1 cellular context compared by ENCODE assay signal in the genomic region with DNA sequence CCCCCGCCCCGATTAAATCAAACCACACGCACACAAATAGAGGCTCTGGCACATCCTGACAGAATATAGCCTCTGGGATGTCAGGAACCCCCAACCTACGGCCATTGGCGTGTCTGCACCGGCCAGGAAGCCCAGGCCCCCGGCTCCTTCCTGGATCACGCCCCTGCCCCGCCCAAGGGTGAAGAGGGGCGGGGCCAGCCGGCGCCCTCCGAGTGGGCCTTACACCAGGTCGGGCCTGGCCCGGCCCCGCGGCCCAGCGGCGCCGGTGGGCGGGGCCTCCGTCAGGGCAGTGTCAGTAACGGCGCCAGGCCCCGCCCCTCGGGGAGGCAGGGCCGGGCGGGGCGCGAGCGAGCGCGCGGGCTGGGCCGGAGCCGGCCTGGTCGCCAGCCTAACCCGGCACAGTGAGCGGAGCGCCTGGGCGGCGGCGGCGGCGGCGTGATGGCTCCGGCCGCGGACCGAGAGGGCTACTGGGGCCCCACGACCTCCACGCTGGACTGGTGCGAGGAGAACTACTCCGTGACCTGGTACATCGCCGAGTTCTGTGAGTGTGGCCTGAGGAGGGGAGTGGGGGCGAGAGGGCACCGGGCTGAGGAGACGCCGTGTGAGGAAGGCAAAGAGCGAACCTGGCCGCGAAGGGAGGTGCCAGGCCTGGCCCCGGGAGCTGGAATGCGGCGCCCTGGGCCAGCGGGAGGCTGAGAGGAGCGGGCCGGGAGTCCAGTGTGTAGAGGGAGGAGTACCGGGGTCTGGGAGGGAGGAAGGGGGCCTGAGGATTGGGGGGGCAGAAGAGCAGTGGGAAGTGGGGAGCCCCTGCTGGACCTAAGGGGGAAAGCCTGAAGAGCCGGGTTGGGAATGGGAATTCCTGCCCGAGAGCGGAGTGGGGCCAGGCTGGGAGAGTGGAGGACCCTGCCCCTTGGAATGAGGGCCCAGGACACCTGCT.
TF ChIP-seq lines count a peak whose summit lies in the region.

A gene (plus strand): TSS at position 380 of the 937 bp plus-strand sequence. CDS start 59 bp downstream, at position 439.

TF ChIP-seq in HepG2, 621 proteins besides CTCF, POLR2A, EP300 and RAD21 (continued from another document and continues in another):
- TF ChIP-seq, protein P1, sequence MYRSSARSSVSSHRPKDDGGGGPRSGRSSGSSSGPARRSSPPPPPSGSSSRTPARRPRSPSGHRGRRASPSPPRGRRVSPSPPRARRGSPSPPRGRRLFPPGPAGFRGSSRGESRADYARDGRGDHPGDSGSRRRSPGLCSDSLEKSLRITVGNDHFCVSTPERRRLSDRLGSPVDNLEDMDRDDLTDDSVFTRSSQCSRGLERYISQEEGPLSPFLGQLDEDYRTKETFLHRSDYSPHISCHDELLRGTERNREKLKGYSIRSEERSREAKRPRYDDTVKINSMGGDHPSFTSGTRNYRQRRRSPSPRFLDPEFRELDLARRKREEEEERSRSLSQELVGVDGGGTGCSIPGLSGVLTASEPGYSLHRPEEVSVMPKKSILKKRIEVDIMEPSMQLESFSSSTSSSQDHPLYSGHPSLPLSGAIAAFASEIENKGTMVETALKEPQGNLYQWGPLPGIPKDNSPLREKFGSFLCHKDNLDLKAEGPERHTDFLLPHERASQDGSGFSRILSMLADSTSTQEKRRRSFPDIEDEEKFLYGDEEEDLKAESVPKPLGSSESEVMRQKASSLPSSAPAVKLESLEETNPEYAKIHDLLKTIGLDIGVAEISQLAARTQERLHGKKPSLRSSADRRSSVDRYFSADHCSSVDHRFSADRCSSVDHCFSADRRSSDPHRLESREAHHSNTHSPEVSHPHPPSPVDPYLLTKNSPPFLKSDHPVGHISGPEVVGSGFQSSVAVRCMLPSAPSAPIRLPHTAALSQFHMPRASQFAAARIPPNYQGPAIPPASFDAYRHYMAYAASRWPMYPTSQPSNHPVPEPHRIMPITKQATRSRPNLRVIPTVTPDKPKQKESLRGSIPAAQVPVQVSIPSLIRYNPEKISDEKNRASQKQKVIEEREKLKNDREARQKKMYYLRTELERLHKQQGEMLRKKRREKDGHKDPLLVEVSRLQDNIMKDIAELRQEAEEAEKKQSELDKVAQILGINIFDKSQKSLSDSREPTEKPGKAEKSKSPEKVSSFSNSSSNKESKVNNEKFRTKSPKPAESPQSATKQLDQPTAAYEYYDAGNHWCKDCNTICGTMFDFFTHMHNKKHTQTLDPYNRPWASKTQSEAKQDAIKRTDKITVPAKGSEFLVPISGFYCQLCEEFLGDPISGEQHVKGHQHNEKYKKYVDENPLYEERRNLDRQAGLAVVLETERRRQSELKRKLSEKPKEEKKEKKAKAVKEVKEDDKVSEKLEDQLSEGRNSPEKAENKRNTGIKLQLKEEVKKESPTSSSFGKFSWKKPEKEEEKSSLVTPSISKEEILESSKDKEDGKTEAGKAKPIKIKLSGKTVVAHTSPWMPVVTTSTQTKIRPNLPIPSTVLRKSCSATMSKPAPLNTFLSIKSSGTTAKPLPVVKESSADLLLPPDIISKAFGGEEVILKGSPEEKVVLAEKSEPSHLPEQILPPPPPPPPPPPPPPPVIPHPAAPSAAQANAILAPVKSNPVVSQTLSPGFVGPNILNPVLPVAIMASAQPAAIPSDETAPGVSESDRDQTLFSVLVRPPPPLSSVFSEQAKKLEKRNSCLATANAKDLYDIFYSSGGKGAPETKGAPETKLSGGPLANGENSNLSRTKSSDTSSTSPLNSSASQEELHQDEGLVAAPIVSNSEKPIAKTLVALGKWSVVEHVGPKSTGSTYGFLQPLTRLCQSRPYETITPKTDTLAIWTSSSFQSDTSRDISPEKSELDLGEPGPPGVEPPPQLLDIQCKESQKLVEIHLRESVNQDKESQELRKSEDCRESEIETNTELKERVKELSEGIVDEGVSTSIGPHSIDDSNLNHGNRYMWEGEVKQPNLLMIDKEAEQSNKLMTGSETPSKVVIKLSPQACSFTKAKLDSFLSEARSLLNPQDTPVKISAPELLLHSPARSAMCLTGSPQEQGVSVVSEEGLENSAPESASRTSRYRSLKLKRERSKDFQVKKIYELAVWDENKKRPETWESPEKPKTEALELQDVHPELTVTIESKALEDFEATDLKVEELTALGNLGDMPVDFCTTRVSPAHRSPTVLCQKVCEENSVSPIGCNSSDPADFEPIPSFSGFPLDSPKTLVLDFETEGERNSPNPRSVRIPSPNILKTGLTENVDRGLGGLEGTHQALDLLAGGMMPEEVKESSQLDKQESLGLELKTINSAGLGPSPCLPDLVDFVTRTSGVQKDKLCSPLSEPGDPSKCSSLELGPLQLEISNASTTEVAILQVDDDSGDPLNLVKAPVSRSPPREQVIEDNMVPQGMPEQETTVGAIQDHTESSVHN (CRISPR knock-in tag; IDR thresholded peaks at IDR 0.05) = 0 out of 2 replicates have a peak, but pooled peaks have one; percentile 36
- TF ChIP-seq, protein P2, sequence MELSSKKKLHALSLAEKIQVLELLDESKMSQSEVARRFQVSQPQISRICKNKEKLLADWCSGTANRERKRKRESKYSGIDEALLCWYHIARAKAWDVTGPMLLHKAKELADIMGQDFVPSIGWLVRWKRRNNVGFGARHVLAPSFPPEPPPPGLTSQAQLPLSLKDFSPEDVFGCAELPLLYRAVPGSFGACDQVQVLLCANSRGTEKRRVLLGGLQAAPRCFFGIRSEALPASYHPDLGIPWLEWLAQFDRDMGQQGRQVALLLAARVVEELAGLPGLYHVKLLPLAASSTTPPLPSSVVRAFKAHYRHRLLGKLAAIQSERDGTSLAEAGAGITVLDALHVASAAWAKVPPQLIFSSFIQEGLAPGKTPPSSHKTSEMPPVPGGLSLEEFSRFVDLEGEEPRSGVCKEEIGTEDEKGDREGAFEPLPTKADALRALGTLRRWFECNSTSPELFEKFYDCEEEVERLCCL (CRISPR knock-in tag; IDR thresholded peaks at IDR 0.05; ENCODE audit: borderline replicate concordance) = no peak
- TF ChIP-seq ZKSCAN8 (CRISPR knock-in tag; IDR thresholded peaks at IDR 0.05; ENCODE audit: borderline replicate concordance) = no peak
- peak; percentile 38 for TF ChIP-seq ZMYM4 (CRISPR knock-in tag; IDR thresholded peaks at IDR 0.05)
- no peak for TF ChIP-seq ZFP62 (CRISPR knock-in tag; IDR thresholded peaks at IDR 0.05)
- TF ChIP-seq ZNF772 (CRISPR knock-in tag; IDR thresholded peaks at IDR 0.05) = no peak
- TF ChIP-seq SSRP1 (CRISPR knock-in tag; IDR thresholded peaks at IDR 0.05) = no peak
- no peak for TF ChIP-seq ZNF382 (CRISPR knock-in tag; IDR thresholded peaks at IDR 0.05; ENCODE audit: borderline replicate concordance)
- peak; percentile 51; the same call in 1 of the 2 replicates for TF ChIP-seq ZFP90 (CRISPR knock-in tag; IDR thresholded peaks at IDR 0.05; ENCODE audit: borderline replicate concordance)
- no peak for TF ChIP-seq ZNF350 (CRISPR knock-in tag; IDR thresholded peaks at IDR 0.05; ENCODE audit: borderline replicate concordance, low read depth)
- TF ChIP-seq, protein P3, sequence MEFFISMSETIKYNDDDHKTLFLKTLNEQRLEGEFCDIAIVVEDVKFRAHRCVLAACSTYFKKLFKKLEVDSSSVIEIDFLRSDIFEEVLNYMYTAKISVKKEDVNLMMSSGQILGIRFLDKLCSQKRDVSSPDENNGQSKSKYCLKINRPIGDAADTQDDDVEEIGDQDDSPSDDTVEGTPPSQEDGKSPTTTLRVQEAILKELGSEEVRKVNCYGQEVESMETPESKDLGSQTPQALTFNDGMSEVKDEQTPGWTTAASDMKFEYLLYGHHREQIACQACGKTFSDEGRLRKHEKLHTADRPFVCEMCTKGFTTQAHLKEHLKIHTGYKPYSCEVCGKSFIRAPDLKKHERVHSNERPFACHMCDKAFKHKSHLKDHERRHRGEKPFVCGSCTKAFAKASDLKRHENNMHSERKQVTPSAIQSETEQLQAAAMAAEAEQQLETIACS (CRISPR knock-in tag; IDR thresholded peaks at IDR 0.05) = no peak
- TF ChIP-seq, protein P4, sequence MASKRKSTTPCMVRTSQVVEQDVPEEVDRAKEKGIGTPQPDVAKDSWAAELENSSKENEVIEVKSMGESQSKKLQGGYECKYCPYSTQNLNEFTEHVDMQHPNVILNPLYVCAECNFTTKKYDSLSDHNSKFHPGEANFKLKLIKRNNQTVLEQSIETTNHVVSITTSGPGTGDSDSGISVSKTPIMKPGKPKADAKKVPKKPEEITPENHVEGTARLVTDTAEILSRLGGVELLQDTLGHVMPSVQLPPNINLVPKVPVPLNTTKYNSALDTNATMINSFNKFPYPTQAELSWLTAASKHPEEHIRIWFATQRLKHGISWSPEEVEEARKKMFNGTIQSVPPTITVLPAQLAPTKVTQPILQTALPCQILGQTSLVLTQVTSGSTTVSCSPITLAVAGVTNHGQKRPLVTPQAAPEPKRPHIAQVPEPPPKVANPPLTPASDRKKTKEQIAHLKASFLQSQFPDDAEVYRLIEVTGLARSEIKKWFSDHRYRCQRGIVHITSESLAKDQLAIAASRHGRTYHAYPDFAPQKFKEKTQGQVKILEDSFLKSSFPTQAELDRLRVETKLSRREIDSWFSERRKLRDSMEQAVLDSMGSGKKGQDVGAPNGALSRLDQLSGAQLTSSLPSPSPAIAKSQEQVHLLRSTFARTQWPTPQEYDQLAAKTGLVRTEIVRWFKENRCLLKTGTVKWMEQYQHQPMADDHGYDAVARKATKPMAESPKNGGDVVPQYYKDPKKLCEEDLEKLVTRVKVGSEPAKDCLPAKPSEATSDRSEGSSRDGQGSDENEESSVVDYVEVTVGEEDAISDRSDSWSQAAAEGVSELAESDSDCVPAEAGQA (IDR thresholded peaks at IDR 0.05; ENCODE audit: low read depth) = no peak
- TF ChIP-seq, protein P4 (CRISPR knock-in tag; IDR thresholded peaks at IDR 0.05; ENCODE audit: borderline replicate concordance) = no peak
- TF ChIP-seq, protein P5, sequence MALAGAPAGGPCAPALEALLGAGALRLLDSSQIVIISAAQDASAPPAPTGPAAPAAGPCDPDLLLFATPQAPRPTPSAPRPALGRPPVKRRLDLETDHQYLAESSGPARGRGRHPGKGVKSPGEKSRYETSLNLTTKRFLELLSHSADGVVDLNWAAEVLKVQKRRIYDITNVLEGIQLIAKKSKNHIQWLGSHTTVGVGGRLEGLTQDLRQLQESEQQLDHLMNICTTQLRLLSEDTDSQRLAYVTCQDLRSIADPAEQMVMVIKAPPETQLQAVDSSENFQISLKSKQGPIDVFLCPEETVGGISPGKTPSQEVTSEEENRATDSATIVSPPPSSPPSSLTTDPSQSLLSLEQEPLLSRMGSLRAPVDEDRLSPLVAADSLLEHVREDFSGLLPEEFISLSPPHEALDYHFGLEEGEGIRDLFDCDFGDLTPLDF (CRISPR knock-in tag; IDR thresholded peaks at IDR 0.05) = no peak
- TF ChIP-seq ZNF549 (CRISPR knock-in tag; IDR thresholded peaks at IDR 0.05) = no peak
- TF ChIP-seq NCOA5 (CRISPR knock-in tag; IDR thresholded peaks at IDR 0.05) = no peak
- TF ChIP-seq IRF2 (CRISPR knock-in tag; IDR thresholded peaks at IDR 0.05) = 0 out of 2 replicates have a peak, but pooled peaks have one; percentile 21
- TF ChIP-seq, protein P6, sequence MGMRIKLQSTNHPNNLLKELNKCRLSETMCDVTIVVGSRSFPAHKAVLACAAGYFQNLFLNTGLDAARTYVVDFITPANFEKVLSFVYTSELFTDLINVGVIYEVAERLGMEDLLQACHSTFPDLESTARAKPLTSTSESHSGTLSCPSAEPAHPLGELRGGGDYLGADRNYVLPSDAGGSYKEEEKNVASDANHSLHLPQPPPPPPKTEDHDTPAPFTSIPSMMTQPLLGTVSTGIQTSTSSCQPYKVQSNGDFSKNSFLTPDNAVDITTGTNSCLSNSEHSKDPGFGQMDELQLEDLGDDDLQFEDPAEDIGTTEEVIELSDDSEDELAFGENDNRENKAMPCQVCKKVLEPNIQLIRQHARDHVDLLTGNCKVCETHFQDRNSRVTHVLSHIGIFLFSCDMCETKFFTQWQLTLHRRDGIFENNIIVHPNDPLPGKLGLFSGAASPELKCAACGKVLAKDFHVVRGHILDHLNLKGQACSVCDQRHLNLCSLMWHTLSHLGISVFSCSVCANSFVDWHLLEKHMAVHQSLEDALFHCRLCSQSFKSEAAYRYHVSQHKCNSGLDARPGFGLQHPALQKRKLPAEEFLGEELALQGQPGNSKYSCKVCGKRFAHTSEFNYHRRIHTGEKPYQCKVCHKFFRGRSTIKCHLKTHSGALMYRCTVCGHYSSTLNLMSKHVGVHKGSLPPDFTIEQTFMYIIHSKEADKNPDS (CRISPR knock-in tag; IDR thresholded peaks at IDR 0.05) = 0 out of 2 replicates have a peak, but pooled peaks have one; percentile 39
- no peak for TF ChIP-seq NR3C1 (CRISPR knock-in tag; IDR thresholded peaks at IDR 0.05)
- TF ChIP-seq RNF2 (conservative IDR thresholded peaks at IDR 0.05; ENCODE audit: low read depth) = no peak
- TF ChIP-seq SP5 (CRISPR knock-in tag; IDR thresholded peaks at IDR 0.05; ENCODE audit: borderline replicate concordance, low read depth) = peak; percentile 38; the same call in 1 of the 2 replicates
- TF ChIP-seq ZNF256 (CRISPR knock-in tag; conservative IDR thresholded peaks at IDR 0.05) = no peak
- TF ChIP-seq TEAD3 (CRISPR knock-in tag; optimal IDR thresholded peaks at IDR 0.05; ENCODE audit: borderline replicate concordance) = no peak
- TF ChIP-seq FOXC1 (CRISPR knock-in tag; IDR thresholded peaks at IDR 0.05; ENCODE audit: borderline replicate concordance) = 0 out of 2 replicates have a peak, but pooled peaks have one; percentile 86
- no peak for TF ChIP-seq ATRX (CRISPR knock-in tag; IDR thresholded peaks at IDR 0.05; ENCODE audit: borderline replicate concordance)
- no peak for TF ChIP-seq SIX1 (CRISPR knock-in tag; IDR thresholded peaks at IDR 0.05; ENCODE audit: borderline replicate concordance)
- TF ChIP-seq ZNF883 (CRISPR knock-in tag; IDR thresholded peaks at IDR 0.05; ENCODE audit: not compliant biosample characterization) = peak; percentile 32
- no peak for TF ChIP-seq ISL2 (CRISPR knock-in tag; IDR thresholded peaks at IDR 0.05)
- TF ChIP-seq SPEN (CRISPR knock-in tag; IDR thresholded peaks at IDR 0.05; ENCODE audit: low read depth) = peak; percentile 72
